8 cellular contexts compared by ENCODE assay signal in the genomic region with DNA sequence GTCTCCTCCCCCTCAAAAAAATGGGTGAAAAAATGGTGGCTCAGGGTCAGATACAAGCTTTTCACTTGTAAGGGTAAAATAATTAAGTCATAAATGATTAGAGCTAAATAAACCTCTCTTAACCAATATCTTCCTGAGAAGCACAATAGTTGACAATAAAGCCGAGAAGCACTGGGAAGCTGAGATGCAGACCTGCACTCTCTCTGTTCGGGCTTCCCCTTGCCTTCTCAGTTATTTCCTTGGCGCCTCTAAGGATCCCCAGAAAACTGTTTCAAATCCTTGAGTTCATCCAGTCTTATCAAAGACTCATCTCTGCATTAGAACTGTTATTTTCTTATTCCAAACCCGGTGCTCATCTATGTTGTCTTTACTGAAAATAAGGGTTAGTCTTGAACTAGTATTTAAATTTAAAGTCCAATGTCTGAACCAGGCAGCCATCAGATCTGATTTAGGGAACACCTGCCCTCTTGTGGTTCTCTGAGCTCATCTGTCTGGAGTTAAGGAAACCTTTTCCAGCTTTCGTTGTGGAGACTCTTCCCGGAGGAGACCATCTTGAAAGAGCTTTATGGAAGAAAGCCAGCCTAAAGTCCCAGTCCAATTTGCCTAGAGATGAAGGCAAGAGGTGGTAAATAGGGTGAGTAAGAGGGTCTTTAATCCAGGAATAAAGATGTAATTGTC.
A peak's percentile ranks its signal among the peaks of the same experiment; 100 is the strongest.
DNase-seq lines count a peak whose midpoint lies in the region; ATAC-seq and TF ChIP-seq lines count a peak whose summit lies in the region.

No MANE protein-coding gene starts in this region.

- no peaks in the 10 kb centered on the region for H3K36me3 ChIP-seq in NT2/D1 (ENCODE audit: insufficient read depth, insufficient read length, low read length)
- no peaks in the 10 kb centered on the region for H3K36me3 ChIP-seq in heart right ventricle
- no peaks in the 10 kb centered on the region for H3K36me3 ChIP-seq in thyroid gland

- H3K9ac ChIP-seq in NT2/D1 (ENCODE audit: insufficient read length, low read depth), result no peak overlapping the region

- ATAC-seq in heart right ventricle (peak in 4 of 8 donors; percentile 40 to 59 (median 50)), HG03342 (IDR thresholded peaks at IDR 0.05; ENCODE audit: unreplicated experiment) (no peak)

- intact Hi-C loops in heart right ventricle (cut with DNase I), result loop anchor here in 5 of 10 donors (5.0 to 10.0 kb wide), 4 partner anchors 888 to 940 kb away; a partner anchor contains a TSS
- intact Hi-C loops in thyroid gland (cut with DNase I), result no loop called here

- H3K4me3 ChIP-seq in NT2/D1 (ENCODE audit: insufficient read length, low read depth) (no peak overlapping the region), heart right ventricle (no peak overlapping the region), thyroid gland (replicated peaks in 1 of 3) (no peak overlapping the region)

- peak; percentile 4 to 40 for DNase-seq in SHP77 (lab: John Stamatoyannopoulos, UW)
- no peak for DNase-seq in SHP77 treated with DMSO at 0.1 percent for 48 hours (lab: John Stamatoyannopoulos, UW)
- DNase-seq in NT2/D1 (ENCODE audit: low read depth, low spot score), result peak; percentile 71
- DNase-seq in heart right ventricle, result no peak
- peak; percentile 5 to 6 for DNase-seq in thyroid gland
- DNase-seq in activated CD8-positive, alpha-beta memory T cell treated with anti-CD3 and anti-CD28 coated beads, Interleukin-2, amount 50 U/mL, for 4 hours, result no peak
- DNase-seq in HCEC 1CT, result no peak

- H3K27ac ChIP-seq in heart right ventricle, result no peak overlapping the region
- no peak overlapping the region for H3K27ac ChIP-seq in thyroid gland

- H3K9me3 ChIP-seq in NT2/D1 (ENCODE audit: insufficient read depth, low read length) (no peaks in the 10 kb centered on the region), heart right ventricle (no peaks in the 10 kb centered on the region), thyroid gland (no peaks in the 10 kb centered on the region)

- WGBS in heart right ventricle, 2 donors, result 46 to 53% methylated on average over 6 of the region's 6 CpGs
- 51 to 53% methylated on average over 6 of the region's 6 CpGs for WGBS in thyroid gland, 2 donors

- no peak for TF ChIP-seq POLR2A in thyroid gland (IDR thresholded peaks at IDR 0.05)

- no peaks in the 10 kb centered on the region for H3K4me1 ChIP-seq in NT2/D1 (ENCODE audit: insufficient read depth, insufficient read length)
- peaks cover 0 to 3% (median 0%) of the 10 kb centered on the region in 9 donors for H3K4me1 ChIP-seq in heart right ventricle
- H3K4me1 ChIP-seq in thyroid gland, result no peaks in the 10 kb centered on the region

- no peaks in the 10 kb centered on the region for H3K27me3 ChIP-seq in NT2/D1 (ENCODE audit: insufficient read depth, insufficient read length)
- no peaks in the 10 kb centered on the region for H3K27me3 ChIP-seq in heart right ventricle
- no peaks in the 10 kb centered on the region for H3K27me3 ChIP-seq in thyroid gland

- TF ChIP-seq CTCF in heart right ventricle (IDR thresholded peaks at IDR 0.05) (peak in 7 of 9 donors; percentile 7 to 56 (median 39)), thyroid gland (IDR thresholded peaks at IDR 0.05) (peak in 3 of 6 experiments; percentile 18 to 50 (median 37))

Comparison
In these comparisons a context has a peak if more than half of its experiments do, and no peak if none do; other contexts are left out.
1. DNase-seq: peak in SHP77 (2 of 2), NT2/D1 (single experiment) and thyroid gland (2 of 2); none in SHP77 treated with DMSO at 0.1 percent for 48 hours (single experiment), heart right ventricle (0 of 2), activated CD8-positive, alpha-beta memory T cell treated with anti-CD3 and anti-CD28 coated beads, Interleukin-2, amount 50 U/mL, for 4 hours (single experiment) and HCEC 1CT (single experiment).